In the genomic region with DNA sequence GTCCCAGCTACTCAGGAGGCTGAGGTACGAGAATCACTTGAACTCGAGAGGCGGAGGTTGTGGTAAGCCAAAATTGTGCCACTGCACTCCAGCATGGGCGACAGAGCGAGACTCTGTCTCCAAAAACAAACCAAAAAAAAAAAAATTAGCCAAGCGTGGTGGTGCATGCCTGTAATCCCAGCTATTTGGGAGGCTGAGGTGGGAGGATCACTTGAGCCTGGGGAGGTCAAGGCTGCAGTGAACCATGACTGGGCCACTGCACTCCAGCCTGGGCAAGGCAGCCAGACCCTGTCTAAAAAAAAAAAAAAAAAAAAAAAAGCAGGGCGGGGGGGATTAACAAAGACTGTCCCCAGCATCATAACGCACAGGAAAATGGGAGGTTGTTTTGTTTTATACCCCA, we compare ENCODE assay signal across 2 cellular contexts. TPM values are rescaled to one million over a fixed set of nuclear protein-coding genes. Genes with fewer than 3 reads are reported as not detected.
"Had no signal": no experiment of that assay in that cellular context is flagged by ENCODE, and none has a peak within 500 bp of the region (broad histone marks: within the 10 kb centered on the region; RNA-seq: fewer than 3 reads in every experiment).

No MANE protein-coding gene starts in this region.

RNA-seq across cellular contexts. Expression of gene SLC7A7, which starts 38.4 kb away (rescaled TPM):
- total RNA-seq: activated T-helper 1 cell treated with anti-CD3 and anti-CD28 coated beads, Interleukin-12 subunit alpha, Interleukin-12 subunit beta, Interleukin-2, Interleukin-4 antibody, amounts not matched to agents 30 ng/mL and 10 ng/mL and 1 ng/mL, durations not matched to agents 14 hours and 24 hours and 36 hours; activated T-helper 2 cell treated with anti-CD3 and anti-CD28 coated beads, Interferon-gamma antibody, Interleukin-2, Interleukin-4, amounts not matched to agents 10 μg/mL and 5 μg/mL and 100 μg/mL, durations not matched to agents 14 hours and 24 hours and 36 hours had no signal
